ENCODE assay signal across 19 cellular contexts in the genomic region with DNA sequence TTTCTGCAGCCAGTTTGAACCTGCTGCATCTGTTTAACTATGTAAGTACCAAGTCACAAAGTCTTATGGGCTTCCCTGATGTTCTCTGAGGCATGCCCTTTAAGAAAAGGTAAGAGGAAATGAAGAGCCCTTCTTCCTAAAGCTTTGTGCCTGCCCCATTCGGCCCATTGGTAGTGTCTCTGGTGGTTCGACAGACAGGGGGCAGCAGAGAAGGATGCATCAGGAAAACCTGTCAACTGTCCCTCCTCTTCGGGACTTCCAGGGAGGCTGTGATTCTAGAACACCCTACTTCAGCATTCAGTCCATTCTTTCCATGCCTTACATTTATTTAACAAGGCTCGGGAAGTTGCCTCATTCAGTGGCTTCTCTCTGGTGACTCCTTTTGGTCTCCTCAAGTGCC. TPM values are rescaled to one million over a fixed set of nuclear protein-coding genes. Genes with fewer than 3 reads are reported as not detected.
A peak's percentile ranks its signal among the peaks of the same experiment; 100 is the strongest.
DNase-seq lines count a peak whose midpoint lies in the region; ATAC-seq and TF ChIP-seq lines count a peak whose summit lies in the region.
"Had no signal": no experiment of that assay in that cellular context is flagged by ENCODE, and none has a peak within 500 bp of the region (broad histone marks: within the 10 kb centered on the region; RNA-seq: fewer than 3 reads in every experiment).

No MANE protein-coding gene starts in this region.

- POLR2A ChIA-PET in WTC11 (lab: Charles Lee): no interaction called here

- H3K4me1 Mint-ChIP-seq in WTC11: peaks cover 17% of the 10 kb centered on the region
- H3K4me1 Mint-ChIP-seq in neural progenitor cell: peaks cover 18% of the 10 kb centered on the region

- CTCF ChIA-PET in WTC11 (lab: Charles Lee): interaction anchor here (0.7 to 3.8 kb wide), 19 partner anchors 11 to 456 kb away, joined by 3 to 32 read pairs (median 4); no protein-coding TSS in a partner anchor

- no peaks in the 10 kb centered on the region for H3F3A ChIP-seq in neural progenitor cell (ENCODE audit: low read depth)

- no peaks in the 10 kb centered on the region for H3K36me3 ChIP-seq in neural progenitor cell
- H3K36me3 ChIP-seq: SJCRH30 had no signal

- no peaks in the 10 kb centered on the region for H3K79me2 ChIP-seq in neural progenitor cell (ENCODE audit: low read depth)

- H4K20me1 ChIP-seq in neural progenitor cell (ENCODE audit: low read depth): no peaks in the 10 kb centered on the region

- no peak overlapping the region for H3K4me2 ChIP-seq in neural progenitor cell

- H3K27me3 ChIP-seq in neural progenitor cell: peaks cover 79% of the 10 kb centered on the region
- H3K27me3 ChIP-seq: SJCRH30 had no signal

- H3K4me3 Mint-ChIP-seq in WTC11 (no peak overlapping the region), neural progenitor cell (no peak overlapping the region)
- H3K4me3 Mint-ChIP-seq: activated naive CD8-positive, alpha-beta T cell treated with anti-CD3 and anti-CD28 coated beads for 36 hours; dendritic cell treated with granulocyte-macrophage colony-stimulating factor and Interleukin-4, amounts not matched to agents 40 ng/mL and 50 ng/mL, for 4 days; natural killer cell treated with Interleukin-12 subunit alpha and Interleukin-12 subunit beta and Interleukin-15 and Interleukin-18, amount 100 ng/mL, for 72 hours; stimulated activated naive CD8-positive, alpha-beta T cell treated with anti-CD3 and anti-CD28 coated beads, Interleukin-15, amount 100 ng/mL, for 72 hours had no signal

- H3K27ac ChIP-seq in neural progenitor cell: no peak overlapping the region
- H3K27ac ChIP-seq: SJCRH30, skin epidermis had no signal

- H3K4me1 ChIP-seq in neural progenitor cell: no peaks in the 10 kb centered on the region

- peaks cover 77% of the 10 kb centered on the region for H3K27me3 Mint-ChIP-seq in WTC11 (ENCODE audit: low read depth)
- H3K27me3 Mint-ChIP-seq in neural progenitor cell (ENCODE audit: insufficient read depth, low read depth): peaks cover 44% of the 10 kb centered on the region

- H3K9ac ChIP-seq in neural progenitor cell: no peak overlapping the region

- H2AFZ ChIP-seq in neural progenitor cell (replicated peaks): no peak overlapping the region

- H3K4me3 ChIP-seq in GM12864 (ENCODE audit: low read depth, low read length) (no peak overlapping the region), neural progenitor cell (no peak overlapping the region)
- H3K4me3 ChIP-seq: SJCRH30, skin epidermis had no signal

- TF ChIP-seq CTCF in GM12864 (IDR thresholded peaks at IDR 0.05; ENCODE audit: low read depth, low read length, missing control alignments) (peak; percentile 21), LNCAP (IDR thresholded peaks at IDR 0.05) (peak; percentile 26; the same call in 1 of the 2 replicates), WTC11 (IDR thresholded peaks at IDR 0.05) (no peak), neural progenitor cell (IDR thresholded peaks at IDR 0.05) (peak; percentile 34)

- H3K36me3 Mint-ChIP-seq in WTC11 (no peaks in the 10 kb centered on the region), neural progenitor cell (no peaks in the 10 kb centered on the region)
- H3K36me3 Mint-ChIP-seq: activated naive CD8-positive, alpha-beta T cell treated with anti-CD3 and anti-CD28 coated beads for 36 hours; natural killer cell treated with Interleukin-12 subunit alpha and Interleukin-12 subunit beta and Interleukin-15 and Interleukin-18, amount 100 ng/mL, for 72 hours had no signal

- DNase-seq in GM12864 (ENCODE audit: low read depth) (no peak), WTC11 (ENCODE audit: low spot score) (peak; percentile 43), neural progenitor cell (ENCODE audit: low spot score) (no peak), ecto neural progenitor cell (ENCODE audit: low spot score) (no peak)
- no peak for DNase-seq in activated CD4-positive, CD25-positive, alpha-beta regulatory T cell treated with anti-CD3 and anti-CD28 coated beads, Interleukin-2, amount 50 U/mL, for 72 hours
- DNase-seq: activated CD4-positive, CD25-positive, alpha-beta regulatory T cell; activated naive CD8-positive, alpha-beta T cell treated with anti-CD3 and anti-CD28 coated beads for 36 hours; NCI-H1105; NCI-H2171; NCI-H69; stimulated activated CD4-positive, alpha-beta T cell treated with anti-CD3 and anti-CD28 coated beads, Interleukin-2, amount 100 ng/mL, for 48 hours; stimulated activated naive CD8-positive, alpha-beta T cell treated with anti-CD3 and anti-CD28 coated beads, Interleukin-15, amount 100 ng/mL, for 72 hours; T-helper 2 cell had no signal

- H3K27ac Mint-ChIP-seq in WTC11 (no peak overlapping the region), neural progenitor cell (no peak overlapping the region)
- H3K27ac Mint-ChIP-seq: activated naive CD8-positive, alpha-beta T cell treated with anti-CD3 and anti-CD28 coated beads for 36 hours; dendritic cell treated with granulocyte-macrophage colony-stimulating factor and Interleukin-4, amounts not matched to agents 40 ng/mL and 50 ng/mL, for 4 days; natural killer cell treated with Interleukin-12 subunit alpha and Interleukin-12 subunit beta and Interleukin-15 and Interleukin-18, amount 100 ng/mL, for 72 hours; stimulated activated naive CD8-positive, alpha-beta T cell treated with anti-CD3 and anti-CD28 coated beads, Interleukin-15, amount 100 ng/mL, for 72 hours had no signal

- no peaks in the 10 kb centered on the region for H3K9me3 ChIP-seq in neural progenitor cell (ENCODE audit: low read depth)
- H3K9me3 ChIP-seq: SJCRH30 had no signal

- ATAC-seq in WTC11 (no peak), GM18867 (IDR thresholded peaks at IDR 0.05; ENCODE audit: unreplicated experiment) (no peak)
- ATAC-seq: natural killer cell treated with Interleukin-12 subunit alpha and Interleukin-12 subunit beta and Interleukin-15 and Interleukin-18, amount 100 ng/mL, for 72 hours; stimulated activated naive CD8-positive, alpha-beta T cell treated with anti-CD3 and anti-CD28 coated beads, Interleukin-15, amount 100 ng/mL, for 72 hours had no signal

- H3K9me3 Mint-ChIP-seq in WTC11 (no peaks in the 10 kb centered on the region), neural progenitor cell (no peaks in the 10 kb centered on the region)
- H3K9me3 Mint-ChIP-seq: activated naive CD8-positive, alpha-beta T cell treated with anti-CD3 and anti-CD28 coated beads for 36 hours; dendritic cell treated with granulocyte-macrophage colony-stimulating factor and Interleukin-4, amounts not matched to agents 40 ng/mL and 50 ng/mL, for 4 days; natural killer cell treated with Interleukin-12 subunit alpha and Interleukin-12 subunit beta and Interleukin-15 and Interleukin-18, amount 100 ng/mL, for 72 hours; stimulated activated naive CD8-positive, alpha-beta T cell treated with anti-CD3 and anti-CD28 coated beads, Interleukin-15, amount 100 ng/mL, for 72 hours had no signal

TF ChIP-seq in WTC11, 78 proteins besides CTCF, POLR2A, EP300 and RAD21:
- no peak for TF ChIP-seq ZNF396 (CRISPR knock-in tag; IDR thresholded peaks at IDR 0.05; ENCODE audit: borderline replicate concordance)
- TF ChIP-seq MLX (CRISPR knock-in tag; IDR thresholded peaks at IDR 0.05): no peak
- TF ChIP-seq NFATC4 (CRISPR knock-in tag; IDR thresholded peaks at IDR 0.05): no peak
- no peak for TF ChIP-seq GABPB1 (CRISPR knock-in tag; IDR thresholded peaks at IDR 0.05)
- no peak for TF ChIP-seq IRF2 (CRISPR knock-in tag; IDR thresholded peaks at IDR 0.05; ENCODE audit: borderline replicate concordance, low read depth)
- TF ChIP-seq IRF1 (CRISPR knock-in tag; IDR thresholded peaks at IDR 0.05): no peak
- TF ChIP-seq ZNF512 (CRISPR knock-in tag; IDR thresholded peaks at IDR 0.05; ENCODE audit: borderline replicate concordance): no peak
TF ChIP-seq in WTC11: peak in this region for 0.

RNA-seq across cellular contexts. Expression of gene SFRP4, which starts 1.9 kb away (rescaled TPM):
- total RNA-seq in WTC11 (2021) (0.07 to 0.24 TPM (median 0.09 TPM) in 3 replicates), neural progenitor cell (ENCODE audit: low replicate concordance) (not detected in 2 replicates)
- total RNA-seq: activated naive CD8-positive, alpha-beta T cell treated with anti-CD3 and anti-CD28 coated beads for 36 hours; natural killer cell treated with Interleukin-12 subunit alpha and Interleukin-12 subunit beta and Interleukin-15 and Interleukin-18, amount 100 ng/mL, for 72 hours had no signal

RNA-seq across cellular contexts. Expression of gene EPDR1, which starts 1.9 kb away (rescaled TPM):
- total RNA-seq in WTC11 (2021) (6.3 to 7.4 TPM (median 6.7 TPM) in 3 replicates), neural progenitor cell (ENCODE audit: low replicate concordance) (6.8 and 10.6 TPM in 2 replicates)
